Comparison of ENCODE assay signal across 8 cellular contexts in the genomic region with DNA sequence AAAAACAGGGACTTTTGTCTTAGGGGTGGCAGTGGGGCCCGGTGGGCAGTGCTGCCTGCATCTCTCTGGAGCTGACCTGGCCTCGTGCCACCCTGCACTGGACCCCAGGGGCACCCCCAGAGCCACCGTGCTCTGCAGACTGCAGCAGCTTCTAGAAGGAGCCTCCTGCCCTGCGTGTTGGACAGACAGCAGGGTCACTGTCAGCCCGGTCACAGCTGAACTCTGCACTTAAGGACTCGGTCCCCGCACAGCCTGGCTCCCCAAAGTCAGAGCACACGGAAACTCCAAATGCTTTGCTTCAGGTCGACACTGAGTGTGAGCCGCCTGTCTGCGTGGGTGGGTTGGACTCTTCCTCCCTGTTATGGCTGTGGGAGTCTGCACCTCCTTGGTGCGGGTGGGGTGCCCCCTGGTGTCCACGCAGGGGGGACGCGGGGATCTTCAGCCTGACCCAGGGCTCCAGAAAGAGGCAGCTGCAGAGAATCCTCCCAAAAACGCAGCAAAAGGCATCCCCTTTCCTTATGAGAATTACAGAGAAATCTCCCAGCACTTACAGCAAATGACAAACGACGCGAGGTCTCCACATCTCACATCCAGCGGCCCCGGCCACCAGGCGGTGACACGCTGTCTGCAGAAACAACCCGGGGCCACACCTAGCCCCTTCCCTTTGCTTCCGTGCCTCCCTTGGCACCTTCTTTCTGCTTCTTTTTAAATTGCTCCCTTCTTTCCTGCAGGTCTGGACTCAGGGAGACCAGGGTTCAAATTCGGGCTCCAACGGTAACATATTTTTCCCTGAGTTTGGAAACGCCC. TPM values are rescaled to one million over a fixed set of nuclear protein-coding genes. Genes with fewer than 3 reads are reported as not detected.
DNase-seq lines count a peak whose midpoint lies in the region; ATAC-seq and TF ChIP-seq lines count a peak whose summit lies in the region.

No MANE protein-coding gene starts in this region.

- H3K4me3 Mint-ChIP-seq in glutamatergic neuron (ENCODE audit: unreplicated experiment) (no peak overlapping the region), CD14-positive monocyte (no peak overlapping the region)

- H3K4me3 ChIP-seq in psoas muscle, result no peak overlapping the region

- no peak overlapping the region for H3K27ac ChIP-seq in psoas muscle

- no peaks in the 10 kb centered on the region for H3K9me3 ChIP-seq in psoas muscle

- H3K27me3 ChIP-seq in psoas muscle (ENCODE audit: insufficient read depth in 3 of 3, low read length in 2 of 3), result peaks cover 0 to 17% (median 2%) of the 10 kb centered on the region in 3 donors

- no peaks in the 10 kb centered on the region for H3K4me1 Mint-ChIP-seq in glutamatergic neuron (ENCODE audit: low read depth, unreplicated experiment)
- no peaks in the 10 kb centered on the region for H3K4me1 Mint-ChIP-seq in CD14-positive monocyte

- no peaks in the 10 kb centered on the region for H3K4me1 ChIP-seq in psoas muscle

- H3K27ac Mint-ChIP-seq in glutamatergic neuron (ENCODE audit: unreplicated experiment) (no peak overlapping the region), CD14-positive monocyte (no peak overlapping the region)

- 34 to 46% (median 37%) methylated on average over 28 of the region's 28 CpGs for WGBS in psoas muscle, 3 donors

- peak; percentile 52 for DNase-seq in stimulated activated CD4-positive, alpha-beta T cell treated with anti-CD3 and anti-CD28 coated beads, Interleukin-15, amount 100 ng/mL, for 24 hours
- no peak for DNase-seq in stimulated activated CD4-positive, alpha-beta T cell treated with anti-CD3 and anti-CD28 coated beads, Interleukin-4, amount 100 ng/mL, for 4 hours
- DNase-seq in SW480 (ENCODE audit: low spot score), result peak; percentile 60
- DNase-seq in glutamatergic neuron, result peak; percentile 82
- peak; percentile 61 to 68 for DNase-seq in psoas muscle
- DNase-seq in SKM-1 (lab: John Stamatoyannopoulos, UW; ENCODE audit: unreplicated experiment), result no peak
- DNase-seq in CD14-positive monocyte (ENCODE audit: low spot score), result no peak

- TF ChIP-seq CTCF in glutamatergic neuron (IDR thresholded peaks at IDR 0.05; ENCODE audit: partially characterized antibody, unreplicated experiment), result peak; percentile 76
- TF ChIP-seq CTCF in psoas muscle (IDR thresholded peaks at IDR 0.05), result peak; percentile 37
- TF ChIP-seq CTCF in CD14-positive monocyte (IDR thresholded peaks at IDR 0.05), result no peak

- ATAC-seq in psoas muscle, result peak in 2 of 4 donors; percentile 60 to 70
- no peak for ATAC-seq in HG03159 (IDR thresholded peaks at IDR 0.05; ENCODE audit: unreplicated experiment)

- H3K9me3 Mint-ChIP-seq in glutamatergic neuron (ENCODE audit: unreplicated experiment) (peaks cover 1% of the 10 kb centered on the region), CD14-positive monocyte (peaks cover 0 to 2% (median 0%) of the 10 kb centered on the region in 7 donors)

- no peaks in the 10 kb centered on the region for H3K36me3 ChIP-seq in psoas muscle (ENCODE audit: insufficient read depth in 1 of 2, low read depth in 1 of 2)

- intact Hi-C loops in psoas muscle (cut with DNase I), result no loop called here
- intact Hi-C loops in CD14-positive monocyte (cut with micrococcal nuclease), result no loop called here

- H3K36me3 Mint-ChIP-seq in glutamatergic neuron (ENCODE audit: unreplicated experiment), result no peaks in the 10 kb centered on the region
- H3K36me3 Mint-ChIP-seq in CD14-positive monocyte, result no peaks in the 10 kb centered on the region

- peaks cover 8% of the 10 kb centered on the region for H3K27me3 Mint-ChIP-seq in glutamatergic neuron (ENCODE audit: unreplicated experiment)
- H3K27me3 Mint-ChIP-seq in CD14-positive monocyte (ENCODE audit: low read depth in 3 of 3), result peaks cover 0 to 1% (median 0%) of the 10 kb centered on the region in 3 donors

RNA-seq across cellular contexts. Expression of a gene that starts 36.3 kb away (rescaled TPM):
- 0.22 TPM for total RNA-seq in glutamatergic neuron (ENCODE audit: unreplicated experiment)
- under 1 TPM in 1 of 4 donors, not detected in 3; 0.17 TPM for total RNA-seq in psoas muscle
- polyA plus RNA-seq in psoas muscle, result under 1 TPM in 1 of 3 donors, not detected in 2; 0.01 TPM
- not detected for polyA plus RNA-seq in CD14-positive monocyte

Comparison
In these comparisons a context has a peak if more than half of its experiments do, and no peak if none do; other contexts are left out.
1. DNase-seq: peak in stimulated activated CD4-positive, alpha-beta T cell treated with anti-CD3 and anti-CD28 coated beads, Interleukin-15, amount 100 ng/mL, for 24 hours (single experiment), SW480 (single experiment), glutamatergic neuron (single experiment) and psoas muscle (2 of 2); none in stimulated activated CD4-positive, alpha-beta T cell treated with anti-CD3 and anti-CD28 coated beads, Interleukin-4, amount 100 ng/mL, for 4 hours (0 of 2), SKM-1 (single experiment) and CD14-positive monocyte (single experiment).